14 cellular contexts compared by ENCODE assay signal in genomic region chr19:41425174-41426115, GRCh38. TPM values are rescaled to one million over a fixed set of nuclear protein-coding genes. Genes with fewer than 3 reads are reported as not detected.
DNase-seq lines count a peak whose midpoint lies in the region; ATAC-seq and TF ChIP-seq lines count a peak whose summit lies in the region.
"Had no signal": no experiment of that assay in that cellular context is flagged by ENCODE, and none has a peak within 500 bp of the region (broad histone marks: within the 10 kb centered on the region; RNA-seq: fewer than 3 reads in every experiment).

No MANE protein-coding gene starts in this region.

- intact Hi-C loops in left ventricle myocardium superior (cut with micrococcal nuclease) (no loop called here), transverse colon (cut with DNase I; ENCODE audit: low total_unique reads) (no loop called here)
- intact Hi-C loops in activated T-helper 1 cell treated with anti-CD3 and anti-CD28 coated beads, Interleukin-12 subunit alpha, Interleukin-12 subunit beta, Interleukin-2, Interleukin-4 antibody, amounts not matched to agents 30 ng/mL and 10 ng/mL and 1 ng/mL, durations not matched to agents 14 hours and 24 hours and 36 hours (cut with micrococcal nuclease): no loop called here

- ATAC-seq in left ventricle myocardium superior (no peak), lung (ENCODE audit: insufficient read depth, low FRiP score) (no peak), HG03442 (IDR thresholded peaks at IDR 0.05; ENCODE audit: unreplicated experiment) (no peak), GM19035 (IDR thresholded peaks at IDR 0.05; ENCODE audit: unreplicated experiment) (no peak)

- H3K9me3 ChIP-seq in cardiac muscle cell (ENCODE audit: low read depth) (no peaks in the 10 kb centered on the region), lung (ENCODE audit: control insufficient read depth in 2 of 2, insufficient read depth in 1 of 2, low read length in 1 of 2) (no peaks in the 10 kb centered on the region), transverse colon (no peaks in the 10 kb centered on the region)

- peaks cover 17% of the 10 kb centered on the region for H3K36me3 Mint-ChIP-seq in activated T-helper 1 cell treated with anti-CD3 and anti-CD28 coated beads, Interleukin-12 subunit alpha, Interleukin-12 subunit beta, Interleukin-2, Interleukin-4 antibody, amounts not matched to agents 30 ng/mL and 10 ng/mL and 1 ng/mL, durations not matched to agents 14 hours and 24 hours and 36 hours (ENCODE audit: low read depth)

- no peak overlapping the region for H3K4me3 Mint-ChIP-seq in activated T-helper 1 cell treated with anti-CD3 and anti-CD28 coated beads, Interleukin-12 subunit alpha, Interleukin-12 subunit beta, Interleukin-2, Interleukin-4 antibody, amounts not matched to agents 30 ng/mL and 10 ng/mL and 1 ng/mL, durations not matched to agents 14 hours and 24 hours and 36 hours
- H3K4me3 Mint-ChIP-seq: stimulated activated naive CD8-positive, alpha-beta T cell treated with anti-CD3 and anti-CD28 coated beads, Interleukin-15, Interleukin-2, amounts not matched to agents 100 ng/mL and 50 ng/mL, for 24 hours had no signal

- DNase-seq in cardiac muscle cell (ENCODE audit: low read depth in 1 of 2, low spot score in 1 of 2) (no peak), left ventricle myocardium superior (no peak), lung (ENCODE audit: low spot score) (no peak), transverse colon (peak; percentile 25), NCI-H524 treated with DMSO at 0.1 percent for 48 hours (lab: John Stamatoyannopoulos, UW) (no peak)
- DNase-seq in activated T-helper 1 cell treated with anti-CD3 and anti-CD28 coated beads, Interleukin-12 subunit alpha, Interleukin-12 subunit beta, Interleukin-2, Interleukin-4 antibody, amounts not matched to agents 30 ng/mL and 10 ng/mL and 1 ng/mL, durations not matched to agents 14 hours and 24 hours and 36 hours (ENCODE audit: low spot score): no peak
- DNase-seq: DMS79, IMR-90, NCI-H1092 treated with DMSO at 0.1 percent for 48 hours, NCI-H2171 treated with DMSO at 0.1 percent for 48 hours had no signal

- no peak for TF ChIP-seq EP300 in transverse colon (IDR thresholded peaks at IDR 0.05; ENCODE audit: low read depth)

- H3K27me3 ChIP-seq in cardiac muscle cell: no peaks in the 10 kb centered on the region
- no peaks in the 10 kb centered on the region for H3K27me3 ChIP-seq in lung (ENCODE audit: control insufficient read depth, insufficient read depth)
- no peaks in the 10 kb centered on the region for H3K27me3 ChIP-seq in transverse colon

- no peak for TF ChIP-seq POLR2A in transverse colon (IDR thresholded peaks at IDR 0.05)

- peaks cover 11% of the 10 kb centered on the region for H3K4me1 Mint-ChIP-seq in activated T-helper 1 cell treated with anti-CD3 and anti-CD28 coated beads, Interleukin-12 subunit alpha, Interleukin-12 subunit beta, Interleukin-2, Interleukin-4 antibody, amounts not matched to agents 30 ng/mL and 10 ng/mL and 1 ng/mL, durations not matched to agents 14 hours and 24 hours and 36 hours (ENCODE audit: low read depth)

- H3K36me3 ChIP-seq in cardiac muscle cell (peaks cover 5% of the 10 kb centered on the region), lung (ENCODE audit: control insufficient read depth in 2 of 2, insufficient read depth in 2 of 2, low read length in 2 of 2) (peaks cover 0 to 36% of the 10 kb centered on the region in 2 donors), transverse colon (peaks cover 0 to 6% (median 2%) of the 10 kb centered on the region in 4 donors)

- H3K4me1 ChIP-seq in cardiac muscle cell (ENCODE audit: low read depth): peaks cover 24% of the 10 kb centered on the region
- H3K4me1 ChIP-seq in lung (ENCODE audit: control insufficient read depth in 2 of 2, insufficient read depth in 2 of 2, low read length in 2 of 2): peaks cover 0 to 31% of the 10 kb centered on the region in 2 donors
- peaks cover 24 to 62% (median 53%) of the 10 kb centered on the region in 4 donors for H3K4me1 ChIP-seq in transverse colon

- H3K27me3 Mint-ChIP-seq in activated T-helper 1 cell treated with anti-CD3 and anti-CD28 coated beads, Interleukin-12 subunit alpha, Interleukin-12 subunit beta, Interleukin-2, Interleukin-4 antibody, amounts not matched to agents 30 ng/mL and 10 ng/mL and 1 ng/mL, durations not matched to agents 14 hours and 24 hours and 36 hours (ENCODE audit: insufficient read depth): no peaks in the 10 kb centered on the region
- H3K27me3 Mint-ChIP-seq: stimulated activated naive CD8-positive, alpha-beta T cell treated with anti-CD3 and anti-CD28 coated beads, Interleukin-15, Interleukin-2, amounts not matched to agents 100 ng/mL and 50 ng/mL, for 24 hours had no signal

- TF ChIP-seq CTCF in cardiac muscle cell (IDR thresholded peaks at IDR 0.05; ENCODE audit: low read depth, low read length) (no peak), lung (IDR thresholded peaks at IDR 0.05; ENCODE audit: control extremely low read depth, extremely low read depth) (no peak), transverse colon (IDR thresholded peaks at IDR 0.05) (no peak)

- H3K4me3 ChIP-seq in cardiac muscle cell (no peak overlapping the region), lung (peak overlapping the region; percentile 11), transverse colon (peak overlapping the region in 3 of 4 donors; percentile 46 to 68 (median 52))

- H3K27ac Mint-ChIP-seq in activated T-helper 1 cell treated with anti-CD3 and anti-CD28 coated beads, Interleukin-12 subunit alpha, Interleukin-12 subunit beta, Interleukin-2, Interleukin-4 antibody, amounts not matched to agents 30 ng/mL and 10 ng/mL and 1 ng/mL, durations not matched to agents 14 hours and 24 hours and 36 hours: peak overlapping the region; percentile 18

- no peaks in the 10 kb centered on the region for H3K9me3 Mint-ChIP-seq in activated T-helper 1 cell treated with anti-CD3 and anti-CD28 coated beads, Interleukin-12 subunit alpha, Interleukin-12 subunit beta, Interleukin-2, Interleukin-4 antibody, amounts not matched to agents 30 ng/mL and 10 ng/mL and 1 ng/mL, durations not matched to agents 14 hours and 24 hours and 36 hours
- H3K9me3 Mint-ChIP-seq: stimulated activated naive CD8-positive, alpha-beta T cell treated with anti-CD3 and anti-CD28 coated beads, Interleukin-15, Interleukin-2, amounts not matched to agents 100 ng/mL and 50 ng/mL, for 24 hours had no signal

- WGBS in lung, 2 donors: 73 to 83% methylated on average over 28 of the region's 28 CpGs
- 61% methylated on average over 13 of the region's 28 CpGs; no CpG with 5 or more reads in 1 of the 2 donors for WGBS in transverse colon (ENCODE audit: low coverage in 1 of 2), 2 donors

- peak overlapping the region; percentile 84 for H3K27ac ChIP-seq in cardiac muscle cell
- peak overlapping the region in 1 of 2 donors; percentile 59 for H3K27ac ChIP-seq in lung (ENCODE audit: low read depth in 1 of 2, low read length in 1 of 2)
- peak overlapping the region; percentile 86 to 94 (median 90) for H3K27ac ChIP-seq in transverse colon

- in situ Hi-C loops in transverse colon (cut with MboI; ENCODE audit: low pct_ligation_motif_present in 1 of 4, low pct_unique_long_range_greater_than_20kb in 1 of 4, low sequenced_read_pairs in 3 of 4): no loop called here

RNA-seq across cellular contexts. Expression of gene B3GNT8, which starts 1.7 kb away (rescaled TPM):
- 4.9 and 6.8 TPM in 2 replicates for total RNA-seq in cardiac muscle cell
- 4.8 and 5.9 TPM in 2 replicates for polyA plus RNA-seq in cardiac muscle cell
- total RNA-seq in left ventricle myocardium superior: 12.4 TPM
- total RNA-seq in activated T-helper 1 cell treated with anti-CD3 and anti-CD28 coated beads, Interleukin-12 subunit alpha, Interleukin-12 subunit beta, Interleukin-2, Interleukin-4 antibody, amounts not matched to agents 30 ng/mL and 10 ng/mL and 1 ng/mL, durations not matched to agents 14 hours and 24 hours and 36 hours: 0.44 and 0.99 TPM in 2 replicates
- total RNA-seq in lung: 10 to 100 TPM in 1 of 2 donors, 1 to 10 TPM in 1; 6.2 to 30.5 TPM
- 10 to 100 TPM; 35.1 to 39.0 TPM for polyA plus RNA-seq in lung
- 100 to 1,000 TPM in 1 of 4 donors, 10 to 100 TPM in 3; 18.5 to 225 (median 49.1) TPM for total RNA-seq in transverse colon

RNA-seq across cellular contexts. Expression of gene DMAC2, which starts 14.3 kb away (rescaled TPM):
- total RNA-seq in cardiac muscle cell: 78.5 and 110 TPM in 2 replicates
- polyA plus RNA-seq in cardiac muscle cell: 126 and 137 TPM in 2 replicates
- 111 TPM for total RNA-seq in left ventricle myocardium superior
- total RNA-seq in activated T-helper 1 cell treated with anti-CD3 and anti-CD28 coated beads, Interleukin-12 subunit alpha, Interleukin-12 subunit beta, Interleukin-2, Interleukin-4 antibody, amounts not matched to agents 30 ng/mL and 10 ng/mL and 1 ng/mL, durations not matched to agents 14 hours and 24 hours and 36 hours: 56.7 and 57.3 TPM in 2 replicates
- 10 to 100 TPM; 25.5 to 51.4 TPM for total RNA-seq in lung
- polyA plus RNA-seq in lung: 10 to 100 TPM; 46.2 to 51.7 TPM
- 10 to 100 TPM; 15.9 to 65.8 (median 50.1) TPM for total RNA-seq in transverse colon

RNA-seq across cellular contexts. Expression of gene ERICH4, which starts 17.5 kb away (rescaled TPM):
- not detected in 2 replicates for total RNA-seq in cardiac muscle cell
- polyA plus RNA-seq in cardiac muscle cell: not detected in 2 replicates
- total RNA-seq in left ventricle myocardium superior: not detected
- total RNA-seq in activated T-helper 1 cell treated with anti-CD3 and anti-CD28 coated beads, Interleukin-12 subunit alpha, Interleukin-12 subunit beta, Interleukin-2, Interleukin-4 antibody, amounts not matched to agents 30 ng/mL and 10 ng/mL and 1 ng/mL, durations not matched to agents 14 hours and 24 hours and 36 hours: not detected in 2 replicates
- not detected for total RNA-seq in lung
- polyA plus RNA-seq in lung: under 1 TPM in 1 of 2 donors, not detected in 1; 0.16 TPM
- not detected for total RNA-seq in transverse colon
- total RNA-seq: H1, IMR-90 had no signal
- polyA plus RNA-seq: H1, IMR-90 had no signal

RNA-seq across cellular contexts. Expression of gene BCKDHA, which starts 27.8 kb away (rescaled TPM):
- 127 and 166 TPM in 2 replicates for total RNA-seq in cardiac muscle cell
- polyA plus RNA-seq in cardiac muscle cell: 151 and 200 TPM in 2 replicates
- 49.2 TPM for total RNA-seq in left ventricle myocardium superior
- total RNA-seq in activated T-helper 1 cell treated with anti-CD3 and anti-CD28 coated beads, Interleukin-12 subunit alpha, Interleukin-12 subunit beta, Interleukin-2, Interleukin-4 antibody, amounts not matched to agents 30 ng/mL and 10 ng/mL and 1 ng/mL, durations not matched to agents 14 hours and 24 hours and 36 hours: 14.6 and 22.7 TPM in 2 replicates
- total RNA-seq in lung: 10 to 100 TPM; 38.9 to 39.2 TPM
- polyA plus RNA-seq in lung: 10 to 100 TPM; 19.7 to 54.5 TPM
- total RNA-seq in transverse colon: 10 to 100 TPM; 12.0 to 29.9 (median 20.9) TPM

RNA-seq across cellular contexts. Expression of gene EXOSC5, which starts 28.3 kb away (rescaled TPM):
- total RNA-seq in cardiac muscle cell (24.5 and 31.4 TPM in 2 replicates), left ventricle myocardium superior (14.4 TPM), lung (10 to 100 TPM in 1 of 2 donors, 1 to 10 TPM in 1; 6.3 to 21.6 TPM), transverse colon (10 to 100 TPM in 3 of 4 donors, 1 to 10 TPM in 1; 4.0 to 20.6 (median 10.8) TPM)
- polyA plus RNA-seq in cardiac muscle cell (40.6 and 53.0 TPM in 2 replicates), lung (10 to 100 TPM; 32.6 to 34.4 TPM)
- 59.3 and 66.6 TPM in 2 replicates for total RNA-seq in activated T-helper 1 cell treated with anti-CD3 and anti-CD28 coated beads, Interleukin-12 subunit alpha, Interleukin-12 subunit beta, Interleukin-2, Interleukin-4 antibody, amounts not matched to agents 30 ng/mL and 10 ng/mL and 1 ng/mL, durations not matched to agents 14 hours and 24 hours and 36 hours
